Comparison of ENCODE assay signal across 20 cellular contexts in genomic region chr1:13661539-13661938, GRCh38. TPM values are rescaled to one million over a fixed set of nuclear protein-coding genes. Genes with fewer than 3 reads are reported as not detected.
DNase-seq lines count a peak whose midpoint lies in the region; ATAC-seq and TF ChIP-seq lines count a peak whose summit lies in the region.
"Had no signal": no experiment of that assay in that cellular context is flagged by ENCODE, and none has a peak within 500 bp of the region (broad histone marks: within the 10 kb centered on the region; RNA-seq: fewer than 3 reads in every experiment).

No MANE protein-coding gene starts in this region.

- TF ChIP-seq RAD21 in IMR-90 (IDR thresholded peaks at IDR 0.05; ENCODE audit: low read length) = no peak

- POLR2A ChIA-PET in IMR-90 (lab: Charles Lee; ENCODE audit: unreplicated experiment) = no interaction called here
- POLR2A ChIA-PET in activated CD8-positive, alpha-beta T cell treated with anti-CD3 and anti-CD28 coated beads for 36 hours (lab: Charles Lee) = no interaction called here

- H3K56ac ChIP-seq in IMR-90 (ENCODE audit: extremely low read depth, insufficient read depth, low read length) = no peak overlapping the region

- no peak overlapping the region for H2BK5ac ChIP-seq in IMR-90 (ENCODE audit: low read depth, low read length, poor library complexity, severe bottlenecking)

- ATAC-seq in IMR-90 (ENCODE audit: low read depth) = no peak
- ATAC-seq in activated CD8-positive, alpha-beta T cell treated with anti-CD3 and anti-CD28 coated beads for 36 hours = no peak
- ATAC-seq in GM18517 (IDR thresholded peaks at IDR 0.05; ENCODE audit: unreplicated experiment) = no peak
- ATAC-seq in HG03378 (IDR thresholded peaks at IDR 0.05; ENCODE audit: unreplicated experiment) = no peak
- ATAC-seq: SK-N-SH treated with all-trans-retinoic acid at 6 μM for 48 hours; stimulated activated effector memory CD8-positive, alpha-beta T cell treated with anti-CD3 and anti-CD28 coated beads, Interleukin-12 subunit alpha, Interleukin-12 subunit beta, amount 100 ng/mL, for 72 hours had no signal

- H3K36me3 ChIP-seq in IMR-90 (ENCODE audit: control insufficient read depth, insufficient read depth, low read length) = no peaks in the 10 kb centered on the region
- no peaks in the 10 kb centered on the region for H3K36me3 ChIP-seq in breast epithelium
- H3K36me3 ChIP-seq: ascending aorta, esophagus muscularis mucosa had no signal

- CTCF ChIA-PET in IMR-90 (lab: Yijun Ruan, JAX) = no interaction called here
- CTCF ChIA-PET in activated CD8-positive, alpha-beta T cell treated with anti-CD3 and anti-CD28 coated beads for 36 hours (lab: Charles Lee) = interaction anchor here (2.2 kb wide), 1 partner anchor 64 kb away, joined by 9 read pairs; no protein-coding TSS in a partner anchor

- H3K4me3 Mint-ChIP-seq in activated CD8-positive, alpha-beta T cell treated with anti-CD3 and anti-CD28 coated beads for 36 hours = no peak overlapping the region
- H3K4me3 Mint-ChIP-seq: dendritic cell treated with granulocyte-macrophage colony-stimulating factor and Interleukin-4, amounts not matched to agents 40 ng/mL and 50 ng/mL, for 4 days; naive B cell; stimulated activated effector memory CD8-positive, alpha-beta T cell treated with anti-CD3 and anti-CD28 coated beads, Interleukin-12 subunit alpha, Interleukin-12 subunit beta, amount 100 ng/mL, for 72 hours had no signal

- no peaks in the 10 kb centered on the region for H3K9me1 ChIP-seq in IMR-90 (ENCODE audit: insufficient read depth, low read length)

- H3K4me1 Mint-ChIP-seq in activated CD8-positive, alpha-beta T cell treated with anti-CD3 and anti-CD28 coated beads for 36 hours (ENCODE audit: low read depth) = peaks cover 6% of the 10 kb centered on the region
- H3K4me1 Mint-ChIP-seq: stimulated activated effector memory CD8-positive, alpha-beta T cell treated with anti-CD3 and anti-CD28 coated beads, Interleukin-12 subunit alpha, Interleukin-12 subunit beta, amount 100 ng/mL, for 72 hours had no signal

- H3K27me3 Mint-ChIP-seq in activated CD8-positive, alpha-beta T cell treated with anti-CD3 and anti-CD28 coated beads for 36 hours = peaks cover 3% of the 10 kb centered on the region
- H3K27me3 Mint-ChIP-seq: dendritic cell treated with granulocyte-macrophage colony-stimulating factor and Interleukin-4, amounts not matched to agents 40 ng/mL and 50 ng/mL, for 4 days had no signal

- no peak overlapping the region for H2BK20ac ChIP-seq in IMR-90 (ENCODE audit: low read depth, low read length)

- no peak overlapping the region for H3K14ac ChIP-seq in IMR-90 (replicated peaks; ENCODE audit: low read depth, low read length)

- no peaks in the 10 kb centered on the region for H3K4me1 ChIP-seq in IMR-90 (ENCODE audit: control insufficient read depth, insufficient read depth, low read length)
- no peaks in the 10 kb centered on the region for H3K4me1 ChIP-seq in breast epithelium
- H3K4me1 ChIP-seq: ascending aorta had no signal

- no peak overlapping the region for H3K9ac ChIP-seq in IMR-90 (ENCODE audit: low read depth, low read length)
- H3K9ac ChIP-seq: KMS-11 had no signal

- no peak overlapping the region for H2BK15ac ChIP-seq in IMR-90 (ENCODE audit: low read depth, low read length)

- WGBS in IMR-90 (ENCODE audit: extremely low coverage in 2 of 2, insufficient read length in 1 of 2), 2 experiments = 50% methylated on average over 2 of the region's 5 CpGs; no CpG with 5 or more reads in 1 of the 2 experiments

- no peak overlapping the region for H3K27ac ChIP-seq in IMR-90 (ENCODE audit: insufficient read depth, low read length)
- H3K27ac ChIP-seq in breast epithelium = peak overlapping the region; percentile 48 to 54
- H3K27ac ChIP-seq: ascending aorta, KMS-11 had no signal

- H4K91ac ChIP-seq in IMR-90 (ENCODE audit: insufficient read depth, low read depth, low read length) = no peak overlapping the region

- H3K23ac ChIP-seq in IMR-90 (ENCODE audit: low read depth, low read length) = no peak overlapping the region

- no peak overlapping the region for H4K8ac ChIP-seq in IMR-90 (ENCODE audit: low read depth in 2 of 2, low read length in 2 of 2)

- intact Hi-C loops in IMR-90 (cut with micrococcal nuclease) = no loop called here
- intact Hi-C loops in breast epithelium (cut with DNase I; ENCODE audit: low total_unique reads) = no loop called here
- intact Hi-C loops in activated CD8-positive, alpha-beta T cell treated with anti-CD3 and anti-CD28 coated beads for 36 hours (cut with micrococcal nuclease) = no loop called here

- H3K4ac ChIP-seq in IMR-90 (ENCODE audit: low read depth, low read length) = no peak overlapping the region

- H2AK9ac ChIP-seq in IMR-90 (replicated peaks; ENCODE audit: low read depth, low read length, poor library complexity) = peak overlapping the region; percentile 52

- BruUV-seq in IMR-90 (replicated peaks; lab: Mats Ljungman, UMichigan) = no TSS peak

- DNase-seq in AG08396 (ENCODE audit: low spot score) (peak; percentile 41), IMR-90 (no peak), breast epithelium (ENCODE audit: low spot score in 2 of 2) (no peak), myocyte (ENCODE audit: low read depth) (peak; percentile 9), activated gamma-delta T cell (lab: John Stamatoyannopoulos, UW) (no peak)
- no peak for DNase-seq in activated CD8-positive, alpha-beta T cell treated with anti-CD3 and anti-CD28 coated beads for 36 hours
- DNase-seq: activated CD8-positive, alpha-beta memory T cell treated with anti-CD3 and anti-CD28 coated beads for 24 hours; hypothalamus; naive B cell; NCI-H1417 treated with DMSO at 0.1 percent for 48 hours; NCI-H345; small intestine had no signal

- TF ChIP-seq POLR2A in IMR-90 (IDR thresholded peaks at IDR 0.05; ENCODE audit: low read depth, low read length) (no peak), breast epithelium (IDR thresholded peaks at IDR 0.05) (no peak)

- no peaks in the 10 kb centered on the region for H4K20me1 ChIP-seq in IMR-90 (ENCODE audit: insufficient read depth, low read length)

- H3K9me3 ChIP-seq in IMR-90 (ENCODE audit: control insufficient read depth, insufficient read depth, low read length) (0 out of 2 replicates have a peak, but pooled peaks cover 2% of the 10 kb centered on the region), breast epithelium (no peaks in the 10 kb centered on the region)
- H3K9me3 ChIP-seq: ascending aorta had no signal

- H4K5ac ChIP-seq in IMR-90 (ENCODE audit: low read depth, low read length) = no peak overlapping the region

- no peaks in the 10 kb centered on the region for H3K79me1 ChIP-seq in IMR-90 (ENCODE audit: low read depth in 1 of 2, low read length in 2 of 2)

- no peak overlapping the region for H2AFZ ChIP-seq in IMR-90 (replicated peaks; ENCODE audit: low read length, poor library complexity)

- no peaks in the 10 kb centered on the region for H3K36me3 Mint-ChIP-seq in activated CD8-positive, alpha-beta T cell treated with anti-CD3 and anti-CD28 coated beads for 36 hours (ENCODE audit: low read depth)
- H3K36me3 Mint-ChIP-seq: stimulated activated effector memory CD8-positive, alpha-beta T cell treated with anti-CD3 and anti-CD28 coated beads, Interleukin-12 subunit alpha, Interleukin-12 subunit beta, amount 100 ng/mL, for 72 hours had no signal

- no peak overlapping the region for H3K18ac ChIP-seq in IMR-90 (ENCODE audit: low read depth, low read length)

- H3K27ac Mint-ChIP-seq in activated CD8-positive, alpha-beta T cell treated with anti-CD3 and anti-CD28 coated beads for 36 hours = no peak overlapping the region
- H3K27ac Mint-ChIP-seq: naive B cell; stimulated activated effector memory CD8-positive, alpha-beta T cell treated with anti-CD3 and anti-CD28 coated beads, Interleukin-12 subunit alpha, Interleukin-12 subunit beta, amount 100 ng/mL, for 72 hours had no signal

- H2BK120ac ChIP-seq in IMR-90 (ENCODE audit: low read depth, low read length) = no peak overlapping the region

- H3K4me3 ChIP-seq in IMR-90 (ENCODE audit: insufficient read depth, low read depth, low read length) (no peak overlapping the region), breast epithelium (no peak overlapping the region)
- H3K4me3 ChIP-seq: ascending aorta, esophagus muscularis mucosa had no signal

- no peak for TF ChIP-seq CTCF in IMR-90 (conservative IDR thresholded peaks at IDR 0.05; ENCODE audit: low read depth, low read length)
- TF ChIP-seq CTCF in breast epithelium (IDR thresholded peaks at IDR 0.05) = no peak
- no peak for TF ChIP-seq CTCF in activated CD8-positive, alpha-beta T cell treated with anti-CD3 and anti-CD28 coated beads for 36 hours (IDR thresholded peaks at IDR 0.05)

- in situ Hi-C loops in IMR-90 (cut with MboI; ENCODE audit: low sequenced_read_pairs) = no loop called here

- no peak overlapping the region for H2AK5ac ChIP-seq in IMR-90 (ENCODE audit: low read depth, low read length)

- H3K9me3 Mint-ChIP-seq in activated CD8-positive, alpha-beta T cell treated with anti-CD3 and anti-CD28 coated beads for 36 hours = peaks cover 3% of the 10 kb centered on the region

- H3K27me3 ChIP-seq in IMR-90 (ENCODE audit: control insufficient read depth, insufficient read depth, low read length) (no peaks in the 10 kb centered on the region), breast epithelium (no peaks in the 10 kb centered on the region)
- H3K27me3 ChIP-seq: ascending aorta had no signal

- dilution Hi-C loops in IMR-90 (cut with HindIII; ENCODE audit: low sequenced_read_pairs, unreplicated experiment) = no loop called here

- no peak overlapping the region for H3K4me2 ChIP-seq in IMR-90 (ENCODE audit: low read depth, low read length)
- H3K4me2 ChIP-seq: KMS-11 had no signal

TF ChIP-seq in IMR-90, 13 proteins besides CTCF, POLR2A, EP300 and RAD21 (continues in another document):
- TF ChIP-seq, protein P1, sequence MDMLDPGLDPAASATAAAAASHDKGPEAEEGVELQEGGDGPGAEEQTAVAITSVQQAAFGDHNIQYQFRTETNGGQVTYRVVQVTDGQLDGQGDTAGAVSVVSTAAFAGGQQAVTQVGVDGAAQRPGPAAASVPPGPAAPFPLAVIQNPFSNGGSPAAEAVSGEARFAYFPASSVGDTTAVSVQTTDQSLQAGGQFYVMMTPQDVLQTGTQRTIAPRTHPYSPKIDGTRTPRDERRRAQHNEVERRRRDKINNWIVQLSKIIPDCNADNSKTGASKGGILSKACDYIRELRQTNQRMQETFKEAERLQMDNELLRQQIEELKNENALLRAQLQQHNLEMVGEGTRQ (IDR thresholded peaks at IDR 0.05; ENCODE audit: low read depth, low read length) = no peak
- TF ChIP-seq MAFK (IDR thresholded peaks at IDR 0.05; ENCODE audit: low read depth, low read length) (no peak), CEBPB (IDR thresholded peaks at IDR 0.05; ENCODE audit: low read depth, low read length) (no peak), SMC3 (IDR thresholded peaks at IDR 0.05; ENCODE audit: low read depth, low read length) (no peak), FOS (IDR thresholded peaks at IDR 0.05; ENCODE audit: low read depth, low read length) (no peak)

RNA-seq across cellular contexts. Expression of gene PRDM2, which starts 38.4 kb away (rescaled TPM):
- 3.4 and 4.7 TPM in 2 replicates for total RNA-seq in IMR-90 (2012; rRNA removed)
- polyA plus RNA-seq in IMR-90 (2012; rRNA removed) = 8.4 and 8.9 TPM in 2 replicates
- 3.6 and 5.6 TPM in 2 replicates for polyA plus RNA-seq in IMR-90 (2012; cell fraction: cytosol; rRNA removed)
- 15.1 and 38.5 TPM in 2 replicates for polyA plus RNA-seq in IMR-90 (2012; cell fraction: nucleus; rRNA removed; ENCODE audit: low replicate concordance)
- 10 to 100 TPM; 45.6 to 57.1 (median 47.2) TPM for total RNA-seq in breast epithelium
- 18.6 and 20.9 TPM in 2 replicates for total RNA-seq in myocyte
- polyA plus RNA-seq in myocyte (2012) = 17.6 TPM
- 10 to 100 TPM; 41.2 to 43.6 TPM for total RNA-seq in activated CD8-positive, alpha-beta T cell treated with anti-CD3 and anti-CD28 coated beads for 36 hours

Comparison
In these comparisons a context has a peak if more than half of its experiments do, and no peak if none do; other contexts are left out.
1. DNase-seq: peak in AG08396 (single experiment) and myocyte (single experiment); none in IMR-90 (single experiment), breast epithelium (0 of 2), activated CD8-positive, alpha-beta T cell treated with anti-CD3 and anti-CD28 coated beads for 36 hours (single experiment) and activated gamma-delta T cell (single experiment).